Comparison of ENCODE assay signal across 1 cellular context in genomic region chr20:760751-761417, GRCh38.
TF ChIP-seq lines count a peak whose summit lies in the region.

No MANE protein-coding gene starts in this region.

TF ChIP-seq in HEK293, 187 proteins besides CTCF, POLR2A, EP300 and RAD21 (continued from another document):
- TF ChIP-seq, protein P1, sequence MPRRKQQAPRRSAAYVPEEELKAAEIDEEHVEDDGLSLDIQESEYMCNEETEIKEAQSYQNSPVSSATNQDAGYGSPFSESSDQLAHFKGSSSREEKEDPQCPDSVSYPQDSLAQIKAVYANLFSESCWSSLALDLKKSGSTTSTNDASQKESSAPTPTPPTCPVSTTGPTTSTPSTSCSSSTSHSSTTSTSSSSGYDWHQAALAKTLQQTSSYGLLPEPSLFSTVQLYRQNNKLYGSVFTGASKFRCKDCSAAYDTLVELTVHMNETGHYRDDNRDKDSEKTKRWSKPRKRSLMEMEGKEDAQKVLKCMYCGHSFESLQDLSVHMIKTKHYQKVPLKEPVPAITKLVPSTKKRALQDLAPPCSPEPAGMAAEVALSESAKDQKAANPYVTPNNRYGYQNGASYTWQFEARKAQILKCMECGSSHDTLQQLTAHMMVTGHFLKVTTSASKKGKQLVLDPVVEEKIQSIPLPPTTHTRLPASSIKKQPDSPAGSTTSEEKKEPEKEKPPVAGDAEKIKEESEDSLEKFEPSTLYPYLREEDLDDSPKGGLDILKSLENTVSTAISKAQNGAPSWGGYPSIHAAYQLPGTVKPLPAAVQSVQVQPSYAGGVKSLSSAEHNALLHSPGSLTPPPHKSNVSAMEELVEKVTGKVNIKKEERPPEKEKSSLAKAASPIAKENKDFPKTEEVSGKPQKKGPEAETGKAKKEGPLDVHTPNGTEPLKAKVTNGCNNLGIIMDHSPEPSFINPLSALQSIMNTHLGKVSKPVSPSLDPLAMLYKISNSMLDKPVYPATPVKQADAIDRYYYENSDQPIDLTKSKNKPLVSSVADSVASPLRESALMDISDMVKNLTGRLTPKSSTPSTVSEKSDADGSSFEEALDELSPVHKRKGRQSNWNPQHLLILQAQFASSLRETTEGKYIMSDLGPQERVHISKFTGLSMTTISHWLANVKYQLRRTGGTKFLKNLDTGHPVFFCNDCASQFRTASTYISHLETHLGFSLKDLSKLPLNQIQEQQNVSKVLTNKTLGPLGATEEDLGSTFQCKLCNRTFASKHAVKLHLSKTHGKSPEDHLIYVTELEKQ (tag by site-specific recombination; IDR thresholded peaks at IDR 0.05; ENCODE audit: borderline replicate concordance) = no peak
- TF ChIP-seq ZNF549 (tag by site-specific recombination; IDR thresholded peaks at IDR 0.05) = no peak
- TF ChIP-seq ZSCAN23 (tag by site-specific recombination; IDR thresholded peaks at IDR 0.05) = no peak
- TF ChIP-seq ZNF274 (IDR thresholded peaks at IDR 0.05; ENCODE audit: low read length) = no peak
- TF ChIP-seq ZNF274 (tag by site-specific recombination; IDR thresholded peaks at IDR 0.05; ENCODE audit: borderline replicate concordance) = no peak
- peak; percentile 95 for TF ChIP-seq KLF9 (tag by site-specific recombination; IDR thresholded peaks at IDR 0.05; ENCODE audit: low read depth)
- no peak for TF ChIP-seq ZNF544 (tag by site-specific recombination; IDR thresholded peaks at IDR 0.05)
- TF ChIP-seq ZNF626 (tag by site-specific recombination; IDR thresholded peaks at IDR 0.05) = no peak
- TF ChIP-seq ZBTB6 (tag by site-specific recombination; IDR thresholded peaks at IDR 0.05) = no peak
- TF ChIP-seq ZNF530 (tag by site-specific recombination; IDR thresholded peaks at IDR 0.05; ENCODE audit: low read depth) = no peak
- TF ChIP-seq GLIS2 (tag by site-specific recombination; IDR thresholded peaks at IDR 0.05) = 0 out of 2 replicates have a peak, but pooled peaks have one; percentile 31
- no peak for TF ChIP-seq PRDM2 (tag by site-specific recombination; IDR thresholded peaks at IDR 0.05; ENCODE audit: borderline replicate concordance)
- TF ChIP-seq HOXA7 (CRISPR knock-in tag; IDR thresholded peaks at IDR 0.05; ENCODE audit: borderline replicate concordance) = no peak
- no peak for TF ChIP-seq ZNF768 (tag by site-specific recombination; IDR thresholded peaks at IDR 0.05)
- no peak for TF ChIP-seq ZNF692 (tag by site-specific recombination; IDR thresholded peaks at IDR 0.05)
- TF ChIP-seq ZNF157 (tag by site-specific recombination; IDR thresholded peaks at IDR 0.05) = no peak
- TF ChIP-seq ZNF830 (tag by site-specific recombination; IDR thresholded peaks at IDR 0.05; ENCODE audit: low read depth) = no peak
- TF ChIP-seq KLF10 (tag by site-specific recombination; IDR thresholded peaks at IDR 0.05) = no peak
- no peak for TF ChIP-seq ZNF223 (tag by site-specific recombination; IDR thresholded peaks at IDR 0.05)
- TF ChIP-seq ZNF488 (tag by site-specific recombination; IDR thresholded peaks at IDR 0.05) = no peak
- TF ChIP-seq ZBTB8A (tag by site-specific recombination; IDR thresholded peaks at IDR 0.05) = no peak
- TF ChIP-seq PRDM1 (tag by site-specific recombination; IDR thresholded peaks at IDR 0.05) = no peak
- TF ChIP-seq ZNF664 (tag by site-specific recombination; IDR thresholded peaks at IDR 0.05) = no peak
- TF ChIP-seq ELK4 (IDR thresholded peaks at IDR 0.05; ENCODE audit: borderline replicate concordance, low read depth, low read length) = no peak
- no peak for TF ChIP-seq BCL11A (tag by site-specific recombination; IDR thresholded peaks at IDR 0.05; ENCODE audit: low read depth)
- no peak for TF ChIP-seq ZNF26 (tag by site-specific recombination; IDR thresholded peaks at IDR 0.05)
- TF ChIP-seq ZFP37 (tag by site-specific recombination; IDR thresholded peaks at IDR 0.05) = no peak
- no peak for TF ChIP-seq MEIS1 (CRISPR knock-in tag; IDR thresholded peaks at IDR 0.05; ENCODE audit: borderline replicate concordance)
- TF ChIP-seq, protein P2, sequence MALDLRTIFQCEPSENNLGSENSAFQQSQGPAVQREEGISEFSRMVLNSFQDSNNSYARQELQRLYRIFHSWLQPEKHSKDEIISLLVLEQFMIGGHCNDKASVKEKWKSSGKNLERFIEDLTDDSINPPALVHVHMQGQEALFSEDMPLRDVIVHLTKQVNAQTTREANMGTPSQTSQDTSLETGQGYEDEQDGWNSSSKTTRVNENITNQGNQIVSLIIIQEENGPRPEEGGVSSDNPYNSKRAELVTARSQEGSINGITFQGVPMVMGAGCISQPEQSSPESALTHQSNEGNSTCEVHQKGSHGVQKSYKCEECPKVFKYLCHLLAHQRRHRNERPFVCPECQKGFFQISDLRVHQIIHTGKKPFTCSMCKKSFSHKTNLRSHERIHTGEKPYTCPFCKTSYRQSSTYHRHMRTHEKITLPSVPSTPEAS (tag by site-specific recombination; IDR thresholded peaks at IDR 0.05) = no peak
